10 cellular contexts compared by ENCODE assay signal in genomic region chr1:50505427-50505826, GRCh38.
"Had no signal": no experiment of that assay in that cellular context is flagged by ENCODE, and none has a peak within 500 bp of the region (broad histone marks: within the 10 kb centered on the region; RNA-seq: fewer than 3 reads in every experiment).

No MANE protein-coding gene starts in this region.

- DNase-seq: IMR-90, Karpas-422, Kasumi-1, KBM-7, KG1 had no signal

- H3K9ac ChIP-seq: KMS-11 had no signal

- FAIRE-seq: HepG2, HTR-8/SVneo had no signal

- ATAC-seq: HepG2 had no signal

- H3K4me2 ChIP-seq: KMS-11 had no signal

- H3K27me3 Mint-ChIP-seq: IgD-negative memory B cell had no signal

- H3K27ac ChIP-seq: HL-60, KMS-11 had no signal
